Comparison of ENCODE assay signal across 22 cellular contexts in genomic region chr5:13763719-13764118, GRCh38.
"Had no signal": no experiment of that assay in that cellular context is flagged by ENCODE, and none has a peak within 500 bp of the region (broad histone marks: within the 10 kb centered on the region; RNA-seq: fewer than 3 reads in every experiment).

No MANE protein-coding gene starts in this region.

- H3K4me3 ChIP-seq: MG63 had no signal

- H3K9ac ChIP-seq: SK-N-SH had no signal

- ATAC-seq: Panc1, PC-3, T-cell had no signal

- FAIRE-seq: HTR-8/SVneo had no signal

- H3K9me3 ChIP-seq: SK-N-SH had no signal

- H3K4me2 ChIP-seq: SK-N-SH had no signal

- H3K27ac ChIP-seq: HL-60, RWPE1 had no signal

- DNase-seq: Karpas-422; KG1; MG63; NCI-H1092 treated with DMSO at 0.1 percent for 48 hours; NCI-H1436; NCI-H187; NCI-H2029; NCI-H2081 treated with DMSO at 0.1 percent for 48 hours; NCI-H2227 treated with DMSO at 0.1 percent for 48 hours; NCI-H524; NCI-H526 treated with DMSO at 0.1 percent for 48 hours; NCI-H748 treated with DMSO at 0.1 percent for 48 hours; NK-92 treated with Interleukin-12 subunit alpha and Interleukin-12 subunit beta, amount 100 ng/mL, for 24 hours; PC-3; SHP77; SK-N-SH; SW 1271; T-cell had no signal

- H3K27me3 ChIP-seq: MG63 had no signal
